ENCODE assay signal across 8 cellular contexts in genomic region chr14:96363751-96364336, GRCh38. TPM values are rescaled to one million over a fixed set of nuclear protein-coding genes. Genes with fewer than 3 reads are reported as not detected.
A peak's percentile ranks its signal among the peaks of the same experiment; 100 is the strongest.
DNase-seq lines count a peak whose midpoint lies in the region; ATAC-seq and TF ChIP-seq lines count a peak whose summit lies in the region.

No MANE protein-coding gene starts in this region.

- H3K9me3 Mint-ChIP-seq in activated T-cell treated with anti-CD3 and anti-CD28 coated beads, Interleukin-2, amount 50 U/mL, for 72 hours: no peaks in the 10 kb centered on the region
- peaks cover 5% of the 10 kb centered on the region for H3K9me3 Mint-ChIP-seq in type B pancreatic cell

- peak overlapping the region; percentile 97 for H3K4me3 Mint-ChIP-seq in activated T-cell treated with anti-CD3 and anti-CD28 coated beads, Interleukin-2, amount 50 U/mL, for 72 hours
- peak overlapping the region; percentile 92 for H3K4me3 Mint-ChIP-seq in type B pancreatic cell

- H3K27me3 ChIP-seq in neutrophil: no peaks in the 10 kb centered on the region

- no peak for TF ChIP-seq CTCF in neutrophil (IDR thresholded peaks at IDR 0.05)
- no peak for TF ChIP-seq CTCF in type B pancreatic cell (conservative IDR thresholded peaks at IDR 0.05)

- peak overlapping the region; percentile 38 for H3K27ac Mint-ChIP-seq in activated T-cell treated with anti-CD3 and anti-CD28 coated beads, Interleukin-2, amount 50 U/mL, for 72 hours
- H3K27ac Mint-ChIP-seq in type B pancreatic cell: peak overlapping the region; percentile 92

- peak overlapping the region; percentile 94 for H3K27ac ChIP-seq in neutrophil

- H3K4me3 ChIP-seq in neutrophil (ENCODE audit: low read depth in 1 of 2, low read length in 1 of 2): peak overlapping the region; percentile 97

- peaks cover 4% of the 10 kb centered on the region in 2 donors for H3K36me3 Mint-ChIP-seq in activated T-cell treated with anti-CD3 and anti-CD28 coated beads, Interleukin-2, amount 50 U/mL, for 72 hours (ENCODE audit: insufficient read depth in 2 of 2)
- H3K36me3 Mint-ChIP-seq in type B pancreatic cell: peaks cover 18% of the 10 kb centered on the region

- peaks cover 59% of the 10 kb centered on the region for H3K4me1 Mint-ChIP-seq in activated T-cell treated with anti-CD3 and anti-CD28 coated beads, Interleukin-2, amount 50 U/mL, for 72 hours (ENCODE audit: low read depth)
- peaks cover 47% of the 10 kb centered on the region for H3K4me1 Mint-ChIP-seq in type B pancreatic cell (ENCODE audit: unreplicated experiment)

- no peaks in the 10 kb centered on the region for H3K9me3 ChIP-seq in neutrophil

- peaks cover 34 to 37% of the 10 kb centered on the region in 2 experiments for H3K4me1 ChIP-seq in neutrophil (ENCODE audit: control insufficient read depth in 1 of 2, insufficient read depth in 1 of 2, low read depth in 1 of 2, low read length in 1 of 2)

- DNase-seq in activated effector memory CD4-positive, alpha-beta T cell treated with anti-CD3 and anti-CD28 coated beads, Interleukin-2, amount 50 U/mL, for 16 hours: peak; percentile 80
- DNase-seq in activated effector memory CD4-positive, alpha-beta T cell treated with Interleukin-2 at 50 U/mL for 16 hours: no peak
- DNase-seq in NCI-H526 treated with DMSO at 0.1 percent for 48 hours (lab: John Stamatoyannopoulos, UW): peak; percentile 55
- DNase-seq in activated T-cell treated with anti-CD3 and anti-CD28 coated beads, Interleukin-2, amount 50 U/mL, for 72 hours: peak; percentile 30 to 48
- peak; percentile 24 for DNase-seq in foreskin melanocyte
- peak; percentile 72 for DNase-seq in type B pancreatic cell (ENCODE audit: extremely low spot score, unreplicated experiment)

- H3K36me3 ChIP-seq in neutrophil: no peaks in the 10 kb centered on the region

- ATAC-seq in HG02981 (IDR thresholded peaks at IDR 0.05; ENCODE audit: unreplicated experiment): peak; percentile 20
- ATAC-seq in activated T-cell treated with anti-CD3 and anti-CD28 coated beads, Interleukin-2, amount 50 U/mL, for 72 hours (replicated peaks in 1 of 2): peak; percentile 5 to 7

- no peaks in the 10 kb centered on the region for H3K27me3 Mint-ChIP-seq in activated T-cell treated with anti-CD3 and anti-CD28 coated beads, Interleukin-2, amount 50 U/mL, for 72 hours (ENCODE audit: low read depth)
- no peaks in the 10 kb centered on the region for H3K27me3 Mint-ChIP-seq in type B pancreatic cell

RNA-seq across cellular contexts. Expression of gene GSKIP, which starts 0.5 kb away (rescaled TPM):
- total RNA-seq in activated T-cell treated with anti-CD3 and anti-CD28 coated beads, Interleukin-2, amount 50 U/mL, for 72 hours: 10 to 100 TPM; 22.5 to 22.6 TPM
- 21.3 and 30.1 TPM in 2 replicates for total RNA-seq in type B pancreatic cell (ENCODE audit: low replicate concordance)

RNA-seq across cellular contexts. Expression of gene ATG2B, which starts 0.7 kb away (rescaled TPM):
- 10 to 100 TPM; 22.9 to 28.3 TPM for total RNA-seq in activated T-cell treated with anti-CD3 and anti-CD28 coated beads, Interleukin-2, amount 50 U/mL, for 72 hours
- total RNA-seq in type B pancreatic cell (ENCODE audit: low replicate concordance): 15.6 and 19.9 TPM in 2 replicates

RNA-seq across cellular contexts. Expression of gene AK7, which starts 28.1 kb away (rescaled TPM):
- total RNA-seq in activated T-cell treated with anti-CD3 and anti-CD28 coated beads, Interleukin-2, amount 50 U/mL, for 72 hours: under 1 TPM; 0.81 to 0.86 TPM
- 2.5 and 3.1 TPM in 2 replicates for total RNA-seq in type B pancreatic cell (ENCODE audit: low replicate concordance)
